ENCODE assay signal across 8 cellular contexts in the genomic region with DNA sequence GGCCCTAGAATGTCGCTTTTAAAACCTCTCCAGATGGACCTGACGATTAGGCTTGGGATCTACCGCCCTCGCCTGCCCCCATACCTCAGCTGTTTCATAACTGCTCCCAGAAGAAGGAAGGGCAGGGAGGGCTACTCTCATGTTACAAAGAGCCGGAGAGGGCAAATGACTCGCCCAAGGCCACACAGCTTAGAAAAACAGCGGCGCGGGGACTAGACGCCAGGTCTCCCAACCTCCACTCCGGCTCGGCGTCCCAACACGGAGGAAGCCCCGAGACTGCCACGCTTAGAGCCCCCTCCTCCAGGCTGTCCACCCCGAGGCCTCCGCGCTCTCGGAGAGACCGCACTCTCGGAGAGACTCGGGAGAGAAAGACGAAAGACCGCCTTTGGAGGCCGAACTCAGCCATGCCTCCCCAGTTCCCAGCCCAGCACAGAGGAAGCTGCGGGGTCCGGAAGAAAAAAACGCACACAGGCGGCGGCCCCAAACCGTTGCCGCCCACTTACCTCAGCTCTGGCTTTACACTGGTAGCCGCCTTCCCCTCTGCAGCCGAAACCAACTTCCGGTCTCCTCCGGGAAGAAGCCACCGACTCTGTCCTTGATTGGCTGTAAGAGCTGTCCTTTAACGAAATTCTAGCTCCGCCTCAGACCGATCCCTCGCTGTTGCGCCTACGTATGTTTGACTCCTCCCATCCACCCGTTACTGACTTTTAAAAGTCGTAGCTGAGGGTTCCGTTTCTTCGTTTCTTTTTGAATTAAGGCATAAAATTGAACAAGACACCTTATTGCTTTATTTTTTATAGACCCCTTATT. TPM values are rescaled to one million over a fixed set of nuclear protein-coding genes. Genes with fewer than 3 reads are reported as not detected.
DNase-seq lines count a peak whose midpoint lies in the region; ATAC-seq and TF ChIP-seq lines count a peak whose summit lies in the region.

A gene with protein sequence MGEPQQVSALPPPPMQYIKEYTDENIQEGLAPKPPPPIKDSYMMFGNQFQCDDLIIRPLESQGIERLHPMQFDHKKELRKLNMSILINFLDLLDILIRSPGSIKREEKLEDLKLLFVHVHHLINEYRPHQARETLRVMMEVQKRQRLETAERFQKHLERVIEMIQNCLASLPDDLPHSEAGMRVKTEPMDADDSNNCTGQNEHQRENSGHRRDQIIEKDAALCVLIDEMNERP (minus strand): TSS at position 549 of the 810 bp plus-strand sequence. CDS start 3,434 bp downstream, outside the sequence.

- H3K9me3 Mint-ChIP-seq in nephron progenitor cell: peaks cover 17% of the 10 kb centered on the region
- no peaks in the 10 kb centered on the region for H3K9me3 Mint-ChIP-seq in stimulated activated naive CD8-positive, alpha-beta T cell treated with anti-CD3 and anti-CD28 coated beads, Interleukin-15, amount 100 ng/mL, for 72 hours

- H3K27ac Mint-ChIP-seq in nephron progenitor cell: no peak within 1 kb of the TSS
- peak within 1 kb of the TSS; percentile 96 to 98 for H3K27ac Mint-ChIP-seq in stimulated activated naive CD8-positive, alpha-beta T cell treated with anti-CD3 and anti-CD28 coated beads, Interleukin-15, amount 100 ng/mL, for 72 hours

- peaks cover 8% of the 10 kb centered on the region for H3K36me3 ChIP-seq in H7 (replicated peaks; ENCODE audit: control insufficient read depth, insufficient read depth, low read length)

- DNase-seq in ELF-1 (ENCODE audit: low read depth, low spot score) (peak; percentile 98), H7 (peak; percentile 92), M059J (ENCODE audit: low read depth) (peak; percentile 98), SHP77 (lab: John Stamatoyannopoulos, UW) (peak; percentile 93 to 96), fibroblast of the conjunctiva (ENCODE audit: low read depth) (peak; percentile 98), nephron progenitor cell (peak; percentile 85)
- DNase-seq in activated effector memory CD4-positive, alpha-beta T cell treated with Interleukin-2 at 50 U/mL for 16 hours: peak; percentile 88
- DNase-seq in stimulated activated naive CD8-positive, alpha-beta T cell treated with anti-CD3 and anti-CD28 coated beads, Interleukin-15, amount 100 ng/mL, for 72 hours: peak; percentile 93 to 97

- peaks cover 7% of the 10 kb centered on the region for H3K27me3 Mint-ChIP-seq in nephron progenitor cell (ENCODE audit: low read depth, poor library complexity)
- no peaks in the 10 kb centered on the region for H3K27me3 Mint-ChIP-seq in stimulated activated naive CD8-positive, alpha-beta T cell treated with anti-CD3 and anti-CD28 coated beads, Interleukin-15, amount 100 ng/mL, for 72 hours

- H3K4me3 Mint-ChIP-seq in nephron progenitor cell: peak within 1 kb of the TSS; percentile 91
- H3K4me3 Mint-ChIP-seq in stimulated activated naive CD8-positive, alpha-beta T cell treated with anti-CD3 and anti-CD28 coated beads, Interleukin-15, amount 100 ng/mL, for 72 hours: peak within 1 kb of the TSS; percentile 90 to 97

- peaks cover 46% of the 10 kb centered on the region for H3K36me3 Mint-ChIP-seq in nephron progenitor cell (ENCODE audit: low read depth)

- H3K27me3 ChIP-seq in H7 (ENCODE audit: control insufficient read depth, insufficient read depth, low read length): no peaks in the 10 kb centered on the region

- peak; percentile 99 for ATAC-seq in stimulated activated naive CD8-positive, alpha-beta T cell treated with anti-CD3 and anti-CD28 coated beads, Interleukin-15, amount 100 ng/mL, for 72 hours

- H3K4me3 ChIP-seq in H7 (ENCODE audit: insufficient read depth, low read depth, low read length): peak within 1 kb of the TSS; percentile 95

- H3K4me1 Mint-ChIP-seq in nephron progenitor cell: peaks cover 4% of the 10 kb centered on the region
- H3K4me1 Mint-ChIP-seq in stimulated activated naive CD8-positive, alpha-beta T cell treated with anti-CD3 and anti-CD28 coated beads, Interleukin-15, amount 100 ng/mL, for 72 hours: peaks cover 39% of the 10 kb centered on the region

- no peak for TF ChIP-seq CTCF in nephron progenitor cell (IDR thresholded peaks at IDR 0.05)

RNA-seq across cellular contexts. Expression of the gene that starts here (rescaled TPM):
- total RNA-seq in H7 (2014; rRNA removed; shearing (Covaris generic)): 9.3 and 11.7 TPM in 2 replicates
- 13.7 and 16.3 TPM in 2 replicates for total RNA-seq in M059J (2014; rRNA removed; shearing (Covaris generic))

Comparison
In these comparisons a context has a peak if more than half of its experiments do, and no peak if none do; other contexts are left out.
1. Peak in every context shown above with its lines: DNase-seq, ATAC-seq and H3K4me3 ChIP-seq.